Comparison of ENCODE assay signal across 8 cellular contexts in the genomic region with DNA sequence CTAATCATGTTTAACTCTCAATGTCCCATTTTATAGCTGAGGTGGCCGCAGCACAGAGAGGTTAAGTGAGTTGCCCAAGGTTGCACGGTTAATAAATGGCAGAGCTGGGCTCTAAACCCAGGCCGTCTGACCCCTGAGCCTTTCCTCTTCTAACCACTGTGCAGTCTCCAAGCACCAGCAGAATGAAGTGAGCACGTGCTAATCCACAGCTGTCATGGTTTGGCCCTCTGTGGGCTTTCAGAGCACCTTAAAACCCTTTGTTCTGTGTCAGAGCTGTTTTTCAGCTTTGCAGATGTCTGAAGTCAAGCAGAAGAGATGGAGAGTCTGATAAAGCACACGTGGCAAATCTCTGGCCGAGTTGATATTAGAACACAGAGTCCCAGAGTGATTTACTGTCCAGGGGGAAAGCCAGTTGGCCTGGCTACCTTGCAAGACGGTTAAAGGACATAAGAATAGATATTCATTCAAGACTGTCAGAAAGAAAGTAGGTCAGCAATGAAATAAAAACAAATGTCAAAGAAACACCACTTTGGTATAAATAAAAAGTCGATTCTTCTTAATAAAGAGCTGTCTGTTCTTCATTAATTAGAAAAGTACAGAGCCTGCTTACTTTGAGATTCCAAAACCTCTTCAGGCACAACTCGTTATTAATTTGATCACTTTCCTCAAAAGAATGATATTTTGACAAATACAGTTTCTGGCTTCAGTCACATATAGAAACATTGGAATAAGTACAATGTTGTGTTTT.
A peak's percentile ranks its signal among the peaks of the same experiment; 100 is the strongest.
DNase-seq lines count a peak whose midpoint lies in the region; ATAC-seq and TF ChIP-seq lines count a peak whose summit lies in the region.

No MANE protein-coding gene starts in this region.

- CTCF ChIA-PET in CD4-positive, alpha-beta T cell (lab: Charles Lee): interaction anchor here (0.6 to 2.3 kb wide), 6 partner anchors 12 to 318 kb away, joined by 3 to 11 read pairs (median 4); no protein-coding TSS in a partner anchor
- CTCF ChIA-PET in activated naive CD4-positive, alpha-beta T cell treated with anti-CD3 and anti-CD28 coated beads, Interleukin-2, amount 10 ng/mL, durations not matched to agents 7 days and 5 days (lab: Charles Lee): interaction anchor here (1.2 to 2.6 kb wide), 4 partner anchors 17 to 317 kb away, joined by 4 to 15 read pairs (median 6); no protein-coding TSS in a partner anchor
- CTCF ChIA-PET in GM10248 (lab: Yijun Ruan, JAX): interaction anchor here (0.8 to 1.6 kb wide), 7 partner anchors 9 to 316 kb away, joined by 3 to 5 read pairs (median 4); no protein-coding TSS in a partner anchor

- H3K4me1 Mint-ChIP-seq in CD4-positive, alpha-beta T cell (ENCODE audit: low read depth): peaks cover 68% of the 10 kb centered on the region
- H3K4me1 Mint-ChIP-seq in activated naive CD4-positive, alpha-beta T cell treated with anti-CD3 and anti-CD28 coated beads, Interleukin-2, amount 10 ng/mL, durations not matched to agents 7 days and 5 days: peaks cover 72% of the 10 kb centered on the region

- no peaks in the 10 kb centered on the region for H3K27me3 ChIP-seq in CD4-positive, alpha-beta T cell (ENCODE audit: control insufficient read depth, insufficient read depth, low read length)
- H3K27me3 ChIP-seq in Loucy (ENCODE audit: insufficient read depth, low read length, poor library complexity, severe bottlenecking): no peaks in the 10 kb centered on the region
- no peaks in the 10 kb centered on the region for H3K27me3 ChIP-seq in cardiac muscle cell

- no peaks in the 10 kb centered on the region for H4K20me1 ChIP-seq in Loucy (ENCODE audit: insufficient read depth, low read length, poor library complexity, severe bottlenecking)

- H3K27me3 Mint-ChIP-seq in CD4-positive, alpha-beta T cell: no peaks in the 10 kb centered on the region
- H3K27me3 Mint-ChIP-seq in activated naive CD4-positive, alpha-beta T cell treated with anti-CD3 and anti-CD28 coated beads, Interleukin-2, amount 10 ng/mL, durations not matched to agents 7 days and 5 days: no peaks in the 10 kb centered on the region

- no peak overlapping the region for H3K27ac ChIP-seq in CD4-positive, alpha-beta T cell (ENCODE audit: low read depth, low read length)
- peak overlapping the region; percentile 50 for H3K27ac ChIP-seq in cardiac muscle cell

- no peaks in the 10 kb centered on the region for H3F3A ChIP-seq in Loucy (ENCODE audit: low read depth)

- H3K4me3 Mint-ChIP-seq in CD4-positive, alpha-beta T cell: peak overlapping the region; percentile 8
- peak overlapping the region; percentile 17 for H3K4me3 Mint-ChIP-seq in activated naive CD4-positive, alpha-beta T cell treated with anti-CD3 and anti-CD28 coated beads, Interleukin-2, amount 10 ng/mL, durations not matched to agents 7 days and 5 days

- H3K79me2 ChIP-seq in Loucy (ENCODE audit: insufficient read depth, low read length): no peaks in the 10 kb centered on the region

- POLR2A ChIA-PET in CD4-positive, alpha-beta T cell (lab: Charles Lee): interaction anchor here (0.9 kb wide), 1 partner anchor 17 kb away, joined by 3 read pairs; no protein-coding TSS in a partner anchor
- POLR2A ChIA-PET in GM10248 (lab: Yijun Ruan, JAX): no interaction called here

- peak in 7 of 10 experiments; percentile 3 to 34 (median 13) for DNase-seq in CD4-positive, alpha-beta T cell
- peak; percentile 69 for DNase-seq in activated naive CD4-positive, alpha-beta T cell treated with anti-CD3 and anti-CD28 coated beads, Interleukin-2, amount 10 ng/mL, durations not matched to agents 7 days and 5 days
- peak; percentile 30 to 74 for DNase-seq in cardiac muscle cell (ENCODE audit: low read depth in 1 of 2, low spot score in 1 of 2)
- no peak for DNase-seq in sciatic nerve (ENCODE audit: low spot score)
- DNase-seq in activated gamma-delta T cell (lab: John Stamatoyannopoulos, UW): no peak
- DNase-seq in GM10248 (ENCODE audit: extremely low spot score): no peak
- DNase-seq in NK-92 treated with Interleukin-12 subunit alpha and Interleukin-12 subunit beta, amount 100 ng/mL, for 24 hours (lab: John Stamatoyannopoulos, UW): no peak

- no peaks in the 10 kb centered on the region for H3K9me3 ChIP-seq in CD4-positive, alpha-beta T cell (ENCODE audit: control insufficient read depth, low read length)
- H3K9me3 ChIP-seq in Loucy (ENCODE audit: insufficient read depth, low read depth, low read length) (no peaks in the 10 kb centered on the region), cardiac muscle cell (ENCODE audit: low read depth) (no peaks in the 10 kb centered on the region)

- no peaks in the 10 kb centered on the region for H3K9me3 Mint-ChIP-seq in CD4-positive, alpha-beta T cell
- H3K9me3 Mint-ChIP-seq in activated naive CD4-positive, alpha-beta T cell treated with anti-CD3 and anti-CD28 coated beads, Interleukin-2, amount 10 ng/mL, durations not matched to agents 7 days and 5 days: peaks cover 9% of the 10 kb centered on the region

- peak overlapping the region; percentile 86 for H3K27ac Mint-ChIP-seq in CD4-positive, alpha-beta T cell
- H3K27ac Mint-ChIP-seq in activated naive CD4-positive, alpha-beta T cell treated with anti-CD3 and anti-CD28 coated beads, Interleukin-2, amount 10 ng/mL, durations not matched to agents 7 days and 5 days: peak overlapping the region; percentile 84

- ATAC-seq in CD4-positive, alpha-beta T cell (ENCODE audit: poor library complexity): peak; percentile 43
- peak; percentile 90 for ATAC-seq in sciatic nerve

- intact Hi-C loops in CD4-positive, alpha-beta T cell (cut with DNase I, micrococcal nuclease): loop anchor here in 1 of 2 experiments (5.0 to 10.0 kb wide), 2 partner anchors 110 to 212 kb away; a partner anchor contains a TSS
- intact Hi-C loops in sciatic nerve (cut with DNase I): no loop called here

- H3K4me3 ChIP-seq in Loucy (ENCODE audit: low read length, poor library complexity, severe bottlenecking) (peak overlapping the region; percentile 8), cardiac muscle cell (no peak overlapping the region)

- H3K4me1 ChIP-seq in Loucy (ENCODE audit: insufficient read depth, low read length, poor library complexity, severe bottlenecking) (peaks cover 43% of the 10 kb centered on the region), cardiac muscle cell (ENCODE audit: low read depth) (peaks cover 12% of the 10 kb centered on the region)

- no peaks in the 10 kb centered on the region for H3K9me2 ChIP-seq in Loucy (replicated peaks; ENCODE audit: low read depth, low read length)

- no peak overlapping the region for H3K9ac ChIP-seq in Loucy (ENCODE audit: low read depth, low read length, poor library complexity, severe bottlenecking)

- peak overlapping the region; percentile 17; the same call in 1 of the 2 replicates for H2AFZ ChIP-seq in Loucy (ENCODE audit: low read length)

- no peak for TF ChIP-seq CTCF in CD4-positive, alpha-beta T cell (IDR thresholded peaks at IDR 0.05)
- no peak for TF ChIP-seq CTCF in Loucy (conservative IDR thresholded peaks at IDR 0.05; ENCODE audit: low read length)
- no peak for TF ChIP-seq CTCF in cardiac muscle cell (IDR thresholded peaks at IDR 0.05; ENCODE audit: low read depth, low read length)
- no peak for TF ChIP-seq CTCF in GM10248 (IDR thresholded peaks at IDR 0.05; ENCODE audit: control extremely low read depth, extremely low read depth, low read depth, missing control alignments)

- H3K4me2 ChIP-seq in Loucy (ENCODE audit: low read depth, low read length, poor library complexity, severe bottlenecking): peak overlapping the region; percentile 48

- H3K36me3 Mint-ChIP-seq in CD4-positive, alpha-beta T cell (ENCODE audit: low read depth): no peaks in the 10 kb centered on the region
- H3K36me3 Mint-ChIP-seq in activated naive CD4-positive, alpha-beta T cell treated with anti-CD3 and anti-CD28 coated beads, Interleukin-2, amount 10 ng/mL, durations not matched to agents 7 days and 5 days: peaks cover 19% of the 10 kb centered on the region

- H3K36me3 ChIP-seq in Loucy (ENCODE audit: insufficient read depth, low read length) (no peaks in the 10 kb centered on the region), cardiac muscle cell (no peaks in the 10 kb centered on the region)

Comparison
In these comparisons a context has a peak if more than half of its experiments do, and no peak if none do; other contexts are left out.
1. DNase-seq: peak in CD4-positive, alpha-beta T cell (7 of 10), activated naive CD4-positive, alpha-beta T cell treated with anti-CD3 and anti-CD28 coated beads, Interleukin-2, amount 10 ng/mL, durations not matched to agents 7 days and 5 days (single experiment) and cardiac muscle cell (2 of 2); none in sciatic nerve (single experiment), activated gamma-delta T cell (single experiment), GM10248 (single experiment) and NK-92 treated with Interleukin-12 subunit alpha and Interleukin-12 subunit beta, amount 100 ng/mL, for 24 hours (single experiment).